ENCODE assay signal across 1 cellular context in the genomic region with DNA sequence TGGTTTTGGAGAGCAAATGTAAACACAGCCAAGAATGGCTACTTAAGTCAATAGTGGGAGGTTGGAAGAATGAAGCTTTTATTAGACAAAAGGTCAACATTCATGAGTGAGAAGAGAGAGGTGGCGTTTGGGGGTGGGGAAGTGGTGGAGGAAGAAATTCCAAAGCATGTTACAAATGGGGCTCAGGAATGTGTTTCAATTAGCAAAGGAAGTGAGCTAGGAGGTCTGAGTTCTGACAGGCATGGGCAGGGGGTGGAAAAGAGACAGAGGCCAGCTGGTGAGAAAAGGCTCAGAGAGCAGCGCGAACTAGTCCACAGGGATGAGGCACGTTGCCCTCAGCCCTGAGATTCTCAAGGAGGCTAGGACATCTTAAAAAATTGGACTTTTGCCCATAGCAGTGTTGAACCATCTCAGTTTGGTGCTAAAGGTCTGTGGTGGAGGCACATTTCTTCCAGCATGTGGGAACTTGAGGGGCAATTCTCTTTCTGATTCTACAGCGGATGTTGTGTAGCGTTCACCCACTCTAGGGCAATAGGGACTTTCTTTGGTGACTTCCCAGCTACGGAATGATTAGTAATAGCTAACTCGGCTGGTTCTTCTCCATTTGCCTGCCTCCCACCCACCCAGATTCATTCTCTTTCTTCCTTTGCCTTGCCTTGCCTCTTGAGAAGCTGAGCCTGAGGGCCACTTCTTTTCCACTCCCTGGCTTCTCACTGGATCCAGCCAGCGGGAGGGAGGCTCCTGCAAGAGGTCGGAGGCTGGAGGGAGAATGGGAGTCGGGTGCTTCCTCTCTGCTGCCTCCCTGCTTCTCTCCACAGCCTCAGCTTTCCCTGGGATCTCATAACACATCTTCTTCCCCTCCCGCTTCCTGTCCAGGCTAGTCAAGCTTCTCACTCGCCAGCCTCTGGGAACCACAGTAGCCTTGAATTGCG.
A peak's percentile ranks its signal among the peaks of the same experiment; 100 is the strongest.
TF ChIP-seq lines count a peak whose summit lies in the region.

No MANE protein-coding gene starts in this region.

TF ChIP-seq in H1, 55 proteins besides CTCF, POLR2A, EP300 and RAD21:
- TF ChIP-seq JUND (IDR thresholded peaks at IDR 0.05; ENCODE audit: low read length) (no peak), FOSL1 (IDR thresholded peaks at IDR 0.05; ENCODE audit: insufficient read depth, low read depth, low read length) (no peak), TCF12 (IDR thresholded peaks at IDR 0.05; ENCODE audit: low read depth, low read length) (0 out of 2 replicates have a peak, but pooled peaks have one; percentile 47), POLR2AphosphoS5 (IDR thresholded peaks at IDR 0.05; ENCODE audit: low read depth, low read length) (no peak), SP2 (IDR thresholded peaks at IDR 0.05; ENCODE audit: low read length) (no peak), SIN3A (conservative IDR thresholded peaks at IDR 0.05 in 1 of 2, IDR thresholded peaks at IDR 0.05 in 1 of 2; ENCODE audit: low read depth in 1 of 2, low read length in 2 of 2) (peak; percentile 75 to 90; a peak in 2 of 4 replicates), ZNF274 (IDR thresholded peaks at IDR 0.05; ENCODE audit: borderline replicate concordance, extremely low read depth, low read length) (no peak), HDAC6 (IDR thresholded peaks at IDR 0.05; ENCODE audit: low read depth, low read length) (no peak), TEAD4 (IDR thresholded peaks at IDR 0.05; ENCODE audit: low read depth, low read length) (peak; percentile 79), ASH2L (IDR thresholded peaks at IDR 0.05; ENCODE audit: low read length) (peak; percentile 41), CEBPB (IDR thresholded peaks at IDR 0.05; ENCODE audit: low read depth, low read length) (no peak), TAF7 (optimal IDR thresholded peaks at IDR 0.05; ENCODE audit: borderline replicate concordance, low read depth, low read length) (no peak), NRF1 (IDR thresholded peaks at IDR 0.05; ENCODE audit: low read depth, low read length) (no peak), BACH1 (IDR thresholded peaks at IDR 0.05; ENCODE audit: low read length) (no peak), KDM1A (IDR thresholded peaks at IDR 0.05; ENCODE audit: borderline replicate concordance, low read length) (no peak), TBP (IDR thresholded peaks at IDR 0.05; ENCODE audit: low read depth, low read length) (no peak)
- TF ChIP-seq, protein P1, sequence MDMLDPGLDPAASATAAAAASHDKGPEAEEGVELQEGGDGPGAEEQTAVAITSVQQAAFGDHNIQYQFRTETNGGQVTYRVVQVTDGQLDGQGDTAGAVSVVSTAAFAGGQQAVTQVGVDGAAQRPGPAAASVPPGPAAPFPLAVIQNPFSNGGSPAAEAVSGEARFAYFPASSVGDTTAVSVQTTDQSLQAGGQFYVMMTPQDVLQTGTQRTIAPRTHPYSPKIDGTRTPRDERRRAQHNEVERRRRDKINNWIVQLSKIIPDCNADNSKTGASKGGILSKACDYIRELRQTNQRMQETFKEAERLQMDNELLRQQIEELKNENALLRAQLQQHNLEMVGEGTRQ (IDR thresholded peaks at IDR 0.05; ENCODE audit: low read length), result no peak
- TF ChIP-seq, protein P2, sequence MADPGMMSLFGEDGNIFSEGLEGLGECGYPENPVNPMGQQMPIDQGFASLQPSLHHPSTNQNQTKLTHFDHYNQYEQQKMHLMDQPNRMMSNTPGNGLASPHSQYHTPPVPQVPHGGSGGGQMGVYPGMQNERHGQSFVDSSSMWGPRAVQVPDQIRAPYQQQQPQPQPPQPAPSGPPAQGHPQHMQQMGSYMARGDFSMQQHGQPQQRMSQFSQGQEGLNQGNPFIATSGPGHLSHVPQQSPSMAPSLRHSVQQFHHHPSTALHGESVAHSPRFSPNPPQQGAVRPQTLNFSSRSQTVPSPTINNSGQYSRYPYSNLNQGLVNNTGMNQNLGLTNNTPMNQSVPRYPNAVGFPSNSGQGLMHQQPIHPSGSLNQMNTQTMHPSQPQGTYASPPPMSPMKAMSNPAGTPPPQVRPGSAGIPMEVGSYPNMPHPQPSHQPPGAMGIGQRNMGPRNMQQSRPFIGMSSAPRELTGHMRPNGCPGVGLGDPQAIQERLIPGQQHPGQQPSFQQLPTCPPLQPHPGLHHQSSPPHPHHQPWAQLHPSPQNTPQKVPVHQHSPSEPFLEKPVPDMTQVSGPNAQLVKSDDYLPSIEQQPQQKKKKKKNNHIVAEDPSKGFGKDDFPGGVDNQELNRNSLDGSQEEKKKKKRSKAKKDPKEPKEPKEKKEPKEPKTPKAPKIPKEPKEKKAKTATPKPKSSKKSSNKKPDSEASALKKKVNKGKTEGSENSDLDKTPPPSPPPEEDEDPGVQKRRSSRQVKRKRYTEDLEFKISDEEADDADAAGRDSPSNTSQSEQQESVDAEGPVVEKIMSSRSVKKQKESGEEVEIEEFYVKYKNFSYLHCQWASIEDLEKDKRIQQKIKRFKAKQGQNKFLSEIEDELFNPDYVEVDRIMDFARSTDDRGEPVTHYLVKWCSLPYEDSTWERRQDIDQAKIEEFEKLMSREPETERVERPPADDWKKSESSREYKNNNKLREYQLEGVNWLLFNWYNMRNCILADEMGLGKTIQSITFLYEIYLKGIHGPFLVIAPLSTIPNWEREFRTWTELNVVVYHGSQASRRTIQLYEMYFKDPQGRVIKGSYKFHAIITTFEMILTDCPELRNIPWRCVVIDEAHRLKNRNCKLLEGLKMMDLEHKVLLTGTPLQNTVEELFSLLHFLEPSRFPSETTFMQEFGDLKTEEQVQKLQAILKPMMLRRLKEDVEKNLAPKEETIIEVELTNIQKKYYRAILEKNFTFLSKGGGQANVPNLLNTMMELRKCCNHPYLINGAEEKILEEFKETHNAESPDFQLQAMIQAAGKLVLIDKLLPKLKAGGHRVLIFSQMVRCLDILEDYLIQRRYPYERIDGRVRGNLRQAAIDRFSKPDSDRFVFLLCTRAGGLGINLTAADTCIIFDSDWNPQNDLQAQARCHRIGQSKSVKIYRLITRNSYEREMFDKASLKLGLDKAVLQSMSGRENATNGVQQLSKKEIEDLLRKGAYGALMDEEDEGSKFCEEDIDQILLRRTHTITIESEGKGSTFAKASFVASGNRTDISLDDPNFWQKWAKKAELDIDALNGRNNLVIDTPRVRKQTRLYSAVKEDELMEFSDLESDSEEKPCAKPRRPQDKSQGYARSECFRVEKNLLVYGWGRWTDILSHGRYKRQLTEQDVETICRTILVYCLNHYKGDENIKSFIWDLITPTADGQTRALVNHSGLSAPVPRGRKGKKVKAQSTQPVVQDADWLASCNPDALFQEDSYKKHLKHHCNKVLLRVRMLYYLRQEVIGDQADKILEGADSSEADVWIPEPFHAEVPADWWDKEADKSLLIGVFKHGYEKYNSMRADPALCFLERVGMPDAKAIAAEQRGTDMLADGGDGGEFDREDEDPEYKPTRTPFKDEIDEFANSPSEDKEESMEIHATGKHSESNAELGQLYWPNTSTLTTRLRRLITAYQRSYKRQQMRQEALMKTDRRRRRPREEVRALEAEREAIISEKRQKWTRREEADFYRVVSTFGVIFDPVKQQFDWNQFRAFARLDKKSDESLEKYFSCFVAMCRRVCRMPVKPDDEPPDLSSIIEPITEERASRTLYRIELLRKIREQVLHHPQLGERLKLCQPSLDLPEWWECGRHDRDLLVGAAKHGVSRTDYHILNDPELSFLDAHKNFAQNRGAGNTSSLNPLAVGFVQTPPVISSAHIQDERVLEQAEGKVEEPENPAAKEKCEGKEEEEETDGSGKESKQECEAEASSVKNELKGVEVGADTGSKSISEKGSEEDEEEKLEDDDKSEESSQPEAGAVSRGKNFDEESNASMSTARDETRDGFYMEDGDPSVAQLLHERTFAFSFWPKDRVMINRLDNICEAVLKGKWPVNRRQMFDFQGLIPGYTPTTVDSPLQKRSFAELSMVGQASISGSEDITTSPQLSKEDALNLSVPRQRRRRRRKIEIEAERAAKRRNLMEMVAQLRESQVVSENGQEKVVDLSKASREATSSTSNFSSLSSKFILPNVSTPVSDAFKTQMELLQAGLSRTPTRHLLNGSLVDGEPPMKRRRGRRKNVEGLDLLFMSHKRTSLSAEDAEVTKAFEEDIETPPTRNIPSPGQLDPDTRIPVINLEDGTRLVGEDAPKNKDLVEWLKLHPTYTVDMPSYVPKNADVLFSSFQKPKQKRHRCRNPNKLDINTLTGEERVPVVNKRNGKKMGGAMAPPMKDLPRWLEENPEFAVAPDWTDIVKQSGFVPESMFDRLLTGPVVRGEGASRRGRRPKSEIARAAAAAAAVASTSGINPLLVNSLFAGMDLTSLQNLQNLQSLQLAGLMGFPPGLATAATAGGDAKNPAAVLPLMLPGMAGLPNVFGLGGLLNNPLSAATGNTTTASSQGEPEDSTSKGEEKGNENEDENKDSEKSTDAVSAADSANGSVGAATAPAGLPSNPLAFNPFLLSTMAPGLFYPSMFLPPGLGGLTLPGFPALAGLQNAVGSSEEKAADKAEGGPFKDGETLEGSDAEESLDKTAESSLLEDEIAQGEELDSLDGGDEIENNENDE (IDR thresholded peaks at IDR 0.05; ENCODE audit: insufficient replicate concordance, low read length), result no peak
